In the genomic region with DNA sequence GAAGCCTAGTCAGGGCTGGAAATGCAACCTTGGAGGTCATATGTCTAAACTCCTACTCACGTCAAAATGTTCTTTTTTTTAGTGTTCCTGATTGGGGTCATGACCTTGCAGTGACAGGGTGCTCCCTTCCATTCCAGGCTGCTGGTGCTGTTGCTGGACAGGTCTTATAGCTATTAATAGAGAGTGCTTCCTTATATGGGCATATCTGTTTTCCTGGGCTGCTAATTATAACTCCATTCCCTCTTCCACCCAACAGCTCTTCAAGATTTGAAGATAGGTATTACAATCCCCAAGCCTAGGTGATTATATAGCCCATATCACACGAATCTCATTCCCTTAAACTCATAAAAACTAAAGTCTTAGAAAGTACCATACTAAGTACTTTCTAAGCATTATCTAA, we compare ENCODE assay signal across 26 cellular contexts. TPM values are rescaled to one million over a fixed set of nuclear protein-coding genes. Genes with fewer than 3 reads are reported as not detected.
"Had no signal": no experiment of that assay in that cellular context is flagged by ENCODE, and none has a peak within 500 bp of the region (broad histone marks: within the 10 kb centered on the region; RNA-seq: fewer than 3 reads in every experiment).

No MANE protein-coding gene starts in this region.

- H3K9ac ChIP-seq: SK-N-SH had no signal

- H3K27ac ChIP-seq: HL-60, SJSA1 had no signal

- H3K4me2 ChIP-seq: SK-N-SH had no signal

- H3K27me3 ChIP-seq: SJSA1 had no signal

- H3K4me3 ChIP-seq: SJSA1 had no signal

- H3K4me1 ChIP-seq: SJSA1 had no signal

- H3K36me3 ChIP-seq: SJSA1 had no signal

- H3K9me3 ChIP-seq: SJSA1, SK-N-SH had no signal

- FAIRE-seq: HTR-8/SVneo, RCC 7860 had no signal

- DNase-seq: KBM-7, MV-4-11, NCI-H1048, NCI-H1105, NCI-H1417, NCI-H1436 treated with DMSO at 0.1 percent for 48 hours, NCI-H1694, NCI-H187 treated with DMSO at 0.1 percent for 48 hours, NCI-H2029 treated with DMSO at 0.1 percent for 48 hours, NCI-H2107, NCI-H226, NCI-H446, NCI-H510A, NCI-H524 treated with DMSO at 0.1 percent for 48 hours, NCI-H69, NCI-H774, Right ventricle myocardium superior, RPMI8226, SIG-M5, SK-N-SH had no signal

RNA-seq across cellular contexts. Expression of a gene that starts 12.6 kb away (rescaled TPM):
- total RNA-seq: LHCN-M2, MCF 10A had no signal

RNA-seq across cellular contexts. Expression of a gene that starts 18.4 kb away (rescaled TPM):
- total RNA-seq: LHCN-M2, MCF 10A, Right ventricle myocardium superior had no signal

RNA-seq across cellular contexts. Expression of a gene that starts 18.8 kb away (rescaled TPM):
- total RNA-seq: LHCN-M2, MCF 10A, Right ventricle myocardium superior, SJSA1 had no signal
- polyA plus RNA-seq: SK-N-SH had no signal

RNA-seq across cellular contexts. Expression of a gene that starts 40.2 kb away (rescaled TPM):
- total RNA-seq: MCF 10A had no signal

RNA-seq across cellular contexts. Expression of a gene that starts 47.2 kb away (rescaled TPM):
- total RNA-seq: MCF 10A, Right ventricle myocardium superior had no signal
